1 cellular context compared by ENCODE assay signal in the genomic region with DNA sequence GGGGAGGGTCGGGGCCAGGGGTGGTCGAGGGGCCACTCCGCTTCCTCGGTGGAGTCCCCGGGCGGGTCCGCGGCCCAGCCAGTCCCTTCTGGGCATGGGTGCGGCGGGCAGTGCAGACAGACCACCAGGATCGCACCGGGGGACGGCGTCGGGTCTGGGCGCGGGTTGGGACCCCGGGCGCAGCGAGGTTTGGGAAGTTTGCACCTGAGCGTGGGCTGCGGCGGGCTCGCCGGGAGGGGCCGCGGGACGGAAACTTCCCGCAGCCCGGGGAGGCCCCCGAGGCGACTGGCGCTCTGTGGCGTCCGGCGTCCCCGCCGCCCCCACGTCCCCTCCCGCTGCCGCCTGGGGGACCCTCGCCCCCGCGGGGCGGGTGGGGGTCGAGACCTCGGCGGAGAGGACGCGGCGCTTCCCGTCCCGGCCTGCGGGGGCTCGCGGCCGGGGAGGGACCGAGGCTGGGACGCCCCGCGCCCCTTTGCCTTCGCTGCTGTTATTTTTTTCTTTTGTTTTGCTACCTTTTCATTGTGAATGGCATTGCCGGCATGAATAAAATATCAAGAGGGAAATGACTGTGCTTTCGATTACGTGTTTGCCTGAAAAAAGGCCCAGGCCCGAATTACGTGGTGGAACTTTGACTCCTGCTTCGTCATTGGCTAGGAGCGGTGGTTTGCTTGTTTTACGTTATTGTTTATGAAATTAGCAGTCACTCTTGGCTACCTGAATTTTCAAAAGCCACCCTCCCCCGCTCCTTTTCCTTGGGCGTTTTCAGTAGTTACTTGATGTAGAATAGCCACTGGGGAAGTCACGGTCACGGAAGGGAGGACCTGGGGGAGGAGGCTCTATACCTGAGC.
TF ChIP-seq lines count a peak whose summit lies in the region.

No MANE protein-coding gene starts in this region.

TF ChIP-seq in HepG2, 621 proteins besides CTCF, POLR2A, EP300 and RAD21 (continued from another document and continues in another):
- TF ChIP-seq ZNF75D (CRISPR knock-in tag; IDR thresholded peaks at IDR 0.05; ENCODE audit: borderline replicate concordance) = no peak
- TF ChIP-seq SOX5 (CRISPR knock-in tag; IDR thresholded peaks at IDR 0.05; ENCODE audit: borderline replicate concordance) = no peak; the same call in 1 of the 2 replicates
- TF ChIP-seq MED13 (CRISPR knock-in tag; IDR thresholded peaks at IDR 0.05) = no peak
- TF ChIP-seq ZNF567 (CRISPR knock-in tag; IDR thresholded peaks at IDR 0.05; ENCODE audit: borderline replicate concordance) = no peak
- TF ChIP-seq MYNN (CRISPR knock-in tag; IDR thresholded peaks at IDR 0.05; ENCODE audit: low read depth) = no peak
- peak; percentile 80 for TF ChIP-seq SAP130 (CRISPR knock-in tag; IDR thresholded peaks at IDR 0.05; ENCODE audit: low read depth)
- TF ChIP-seq, protein P1, sequence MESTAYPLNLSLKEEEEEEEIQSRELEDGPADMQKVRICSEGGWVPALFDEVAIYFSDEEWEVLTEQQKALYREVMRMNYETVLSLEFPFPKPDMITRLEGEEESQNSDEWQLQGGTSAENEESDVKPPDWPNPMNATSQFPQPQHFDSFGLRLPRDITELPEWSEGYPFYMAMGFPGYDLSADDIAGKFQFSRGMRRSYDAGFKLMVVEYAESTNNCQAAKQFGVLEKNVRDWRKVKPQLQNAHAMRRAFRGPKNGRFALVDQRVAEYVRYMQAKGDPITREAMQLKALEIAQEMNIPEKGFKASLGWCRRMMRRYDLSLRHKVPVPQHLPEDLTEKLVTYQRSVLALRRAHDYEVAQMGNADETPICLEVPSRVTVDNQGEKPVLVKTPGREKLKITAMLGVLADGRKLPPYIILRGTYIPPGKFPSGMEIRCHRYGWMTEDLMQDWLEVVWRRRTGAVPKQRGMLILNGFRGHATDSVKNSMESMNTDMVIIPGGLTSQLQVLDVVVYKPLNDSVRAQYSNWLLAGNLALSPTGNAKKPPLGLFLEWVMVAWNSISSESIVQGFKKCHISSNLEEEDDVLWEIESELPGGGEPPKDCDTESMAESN (CRISPR knock-in tag; conservative IDR thresholded peaks at IDR 0.05) = 0 out of 2 replicates have a peak, but pooled peaks have one; percentile 24
- TF ChIP-seq, protein P2, sequence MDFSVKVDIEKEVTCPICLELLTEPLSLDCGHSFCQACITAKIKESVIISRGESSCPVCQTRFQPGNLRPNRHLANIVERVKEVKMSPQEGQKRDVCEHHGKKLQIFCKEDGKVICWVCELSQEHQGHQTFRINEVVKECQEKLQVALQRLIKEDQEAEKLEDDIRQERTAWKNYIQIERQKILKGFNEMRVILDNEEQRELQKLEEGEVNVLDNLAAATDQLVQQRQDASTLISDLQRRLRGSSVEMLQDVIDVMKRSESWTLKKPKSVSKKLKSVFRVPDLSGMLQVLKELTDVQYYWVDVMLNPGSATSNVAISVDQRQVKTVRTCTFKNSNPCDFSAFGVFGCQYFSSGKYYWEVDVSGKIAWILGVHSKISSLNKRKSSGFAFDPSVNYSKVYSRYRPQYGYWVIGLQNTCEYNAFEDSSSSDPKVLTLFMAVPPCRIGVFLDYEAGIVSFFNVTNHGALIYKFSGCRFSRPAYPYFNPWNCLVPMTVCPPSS (IDR thresholded peaks at IDR 0.05) = no peak
- no peak for TF ChIP-seq NFE2L2 (IDR thresholded peaks at IDR 0.05; ENCODE audit: low read length)
- TF ChIP-seq ZNF569 (CRISPR knock-in tag; IDR thresholded peaks at IDR 0.05; ENCODE audit: borderline replicate concordance) = no peak
- no peak for TF ChIP-seq MIER3 (CRISPR knock-in tag; IDR thresholded peaks at IDR 0.05; ENCODE audit: borderline replicate concordance)
- TF ChIP-seq, protein P3, sequence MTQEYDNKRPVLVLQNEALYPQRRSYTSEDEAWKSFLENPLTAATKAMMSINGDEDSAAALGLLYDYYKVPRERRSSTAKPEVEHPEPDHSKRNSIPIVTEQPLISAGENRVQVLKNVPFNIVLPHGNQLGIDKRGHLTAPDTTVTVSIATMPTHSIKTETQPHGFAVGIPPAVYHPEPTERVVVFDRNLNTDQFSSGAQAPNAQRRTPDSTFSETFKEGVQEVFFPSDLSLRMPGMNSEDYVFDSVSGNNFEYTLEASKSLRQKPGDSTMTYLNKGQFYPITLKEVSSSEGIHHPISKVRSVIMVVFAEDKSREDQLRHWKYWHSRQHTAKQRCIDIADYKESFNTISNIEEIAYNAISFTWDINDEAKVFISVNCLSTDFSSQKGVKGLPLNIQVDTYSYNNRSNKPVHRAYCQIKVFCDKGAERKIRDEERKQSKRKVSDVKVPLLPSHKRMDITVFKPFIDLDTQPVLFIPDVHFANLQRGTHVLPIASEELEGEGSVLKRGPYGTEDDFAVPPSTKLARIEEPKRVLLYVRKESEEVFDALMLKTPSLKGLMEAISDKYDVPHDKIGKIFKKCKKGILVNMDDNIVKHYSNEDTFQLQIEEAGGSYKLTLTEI (CRISPR knock-in tag; conservative IDR thresholded peaks at IDR 0.05) = no peak
- TF ChIP-seq, protein P4, sequence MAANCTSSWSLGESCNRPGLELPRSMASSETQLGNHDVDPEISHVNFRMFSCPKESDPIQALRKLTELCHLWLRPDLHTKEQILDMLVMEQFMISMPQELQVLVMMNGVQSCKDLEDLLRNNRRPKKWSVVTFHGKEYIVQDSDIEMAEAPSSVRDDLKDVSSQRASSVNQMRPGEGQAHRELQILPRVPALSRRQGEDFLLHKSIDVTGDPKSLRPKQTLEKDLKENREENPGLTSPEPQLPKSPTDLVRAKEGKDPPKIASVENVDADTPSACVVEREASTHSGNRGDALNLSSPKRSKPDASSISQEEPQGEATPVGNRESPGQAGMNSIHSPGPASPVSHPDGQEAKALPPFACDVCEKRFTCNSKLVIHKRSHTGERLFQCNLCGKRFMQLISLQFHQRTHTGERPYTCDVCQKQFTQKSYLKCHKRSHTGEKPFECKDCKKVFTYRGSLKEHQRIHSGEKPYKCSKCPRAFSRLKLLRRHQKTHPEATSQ (CRISPR knock-in tag; IDR thresholded peaks at IDR 0.05; ENCODE audit: borderline replicate concordance) = no peak
- TF ChIP-seq NFIB (CRISPR knock-in tag; IDR thresholded peaks at IDR 0.05; ENCODE audit: borderline replicate concordance) = no peak
- no peak; the same call in 1 of the 2 replicates for TF ChIP-seq NRL (CRISPR knock-in tag; IDR thresholded peaks at IDR 0.05; ENCODE audit: borderline replicate concordance)
- TF ChIP-seq, protein P5, sequence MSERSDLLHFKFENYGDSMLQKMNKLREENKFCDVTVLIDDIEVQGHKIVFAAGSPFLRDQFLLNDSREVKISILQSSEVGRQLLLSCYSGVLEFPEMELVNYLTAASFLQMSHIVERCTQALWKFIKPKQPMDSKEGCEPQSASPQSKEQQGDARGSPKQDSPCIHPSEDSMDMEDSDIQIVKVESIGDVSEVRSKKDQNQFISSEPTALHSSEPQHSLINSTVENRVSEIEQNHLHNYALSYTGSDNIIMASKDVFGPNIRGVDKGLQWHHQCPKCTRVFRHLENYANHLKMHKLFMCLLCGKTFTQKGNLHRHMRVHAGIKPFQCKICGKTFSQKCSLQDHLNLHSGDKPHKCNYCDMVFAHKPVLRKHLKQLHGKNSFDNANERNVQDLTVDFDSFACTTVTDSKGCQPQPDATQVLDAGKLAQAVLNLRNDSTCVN (CRISPR knock-in tag; IDR thresholded peaks at IDR 0.05; ENCODE audit: borderline replicate concordance) = no peak
- TF ChIP-seq TEAD3 (CRISPR knock-in tag; optimal IDR thresholded peaks at IDR 0.05; ENCODE audit: borderline replicate concordance) = peak; percentile 12
- no peak for TF ChIP-seq ZNF121 (CRISPR knock-in tag; IDR thresholded peaks at IDR 0.05)
- TF ChIP-seq, protein P6, sequence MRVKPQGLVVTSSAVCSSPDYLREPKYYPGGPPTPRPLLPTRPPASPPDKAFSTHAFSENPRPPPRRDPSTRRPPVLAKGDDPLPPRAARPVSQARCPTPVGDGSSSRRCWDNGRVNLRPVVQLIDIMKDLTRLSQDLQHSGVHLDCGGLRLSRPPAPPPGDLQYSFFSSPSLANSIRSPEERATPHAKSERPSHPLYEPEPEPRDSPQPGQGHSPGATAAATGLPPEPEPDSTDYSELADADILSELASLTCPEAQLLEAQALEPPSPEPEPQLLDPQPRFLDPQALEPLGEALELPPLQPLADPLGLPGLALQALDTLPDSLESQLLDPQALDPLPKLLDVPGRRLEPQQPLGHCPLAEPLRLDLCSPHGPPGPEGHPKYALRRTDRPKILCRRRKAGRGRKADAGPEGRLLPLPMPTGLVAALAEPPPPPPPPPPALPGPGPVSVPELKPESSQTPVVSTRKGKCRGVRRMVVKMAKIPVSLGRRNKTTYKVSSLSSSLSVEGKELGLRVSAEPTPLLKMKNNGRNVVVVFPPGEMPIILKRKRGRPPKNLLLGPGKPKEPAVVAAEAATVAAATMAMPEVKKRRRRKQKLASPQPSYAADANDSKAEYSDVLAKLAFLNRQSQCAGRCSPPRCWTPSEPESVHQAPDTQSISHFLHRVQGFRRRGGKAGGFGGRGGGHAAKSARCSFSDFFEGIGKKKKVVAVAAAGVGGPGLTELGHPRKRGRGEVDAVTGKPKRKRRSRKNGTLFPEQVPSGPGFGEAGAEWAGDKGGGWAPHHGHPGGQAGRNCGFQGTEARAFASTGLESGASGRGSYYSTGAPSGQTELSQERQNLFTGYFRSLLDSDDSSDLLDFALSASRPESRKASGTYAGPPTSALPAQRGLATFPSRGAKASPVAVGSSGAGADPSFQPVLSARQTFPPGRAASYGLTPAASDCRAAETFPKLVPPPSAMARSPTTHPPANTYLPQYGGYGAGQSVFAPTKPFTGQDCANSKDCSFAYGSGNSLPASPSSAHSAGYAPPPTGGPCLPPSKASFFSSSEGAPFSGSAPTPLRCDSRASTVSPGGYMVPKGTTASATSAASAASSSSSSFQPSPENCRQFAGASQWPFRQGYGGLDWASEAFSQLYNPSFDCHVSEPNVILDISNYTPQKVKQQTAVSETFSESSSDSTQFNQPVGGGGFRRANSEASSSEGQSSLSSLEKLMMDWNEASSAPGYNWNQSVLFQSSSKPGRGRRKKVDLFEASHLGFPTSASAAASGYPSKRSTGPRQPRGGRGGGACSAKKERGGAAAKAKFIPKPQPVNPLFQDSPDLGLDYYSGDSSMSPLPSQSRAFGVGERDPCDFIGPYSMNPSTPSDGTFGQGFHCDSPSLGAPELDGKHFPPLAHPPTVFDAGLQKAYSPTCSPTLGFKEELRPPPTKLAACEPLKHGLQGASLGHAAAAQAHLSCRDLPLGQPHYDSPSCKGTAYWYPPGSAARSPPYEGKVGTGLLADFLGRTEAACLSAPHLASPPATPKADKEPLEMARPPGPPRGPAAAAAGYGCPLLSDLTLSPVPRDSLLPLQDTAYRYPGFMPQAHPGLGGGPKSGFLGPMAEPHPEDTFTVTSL (CRISPR knock-in tag; IDR thresholded peaks at IDR 0.05; ENCODE audit: borderline replicate concordance) = no peak
- no peak for TF ChIP-seq NFKBIZ (CRISPR knock-in tag; IDR thresholded peaks at IDR 0.05)
- TF ChIP-seq, protein P7, sequence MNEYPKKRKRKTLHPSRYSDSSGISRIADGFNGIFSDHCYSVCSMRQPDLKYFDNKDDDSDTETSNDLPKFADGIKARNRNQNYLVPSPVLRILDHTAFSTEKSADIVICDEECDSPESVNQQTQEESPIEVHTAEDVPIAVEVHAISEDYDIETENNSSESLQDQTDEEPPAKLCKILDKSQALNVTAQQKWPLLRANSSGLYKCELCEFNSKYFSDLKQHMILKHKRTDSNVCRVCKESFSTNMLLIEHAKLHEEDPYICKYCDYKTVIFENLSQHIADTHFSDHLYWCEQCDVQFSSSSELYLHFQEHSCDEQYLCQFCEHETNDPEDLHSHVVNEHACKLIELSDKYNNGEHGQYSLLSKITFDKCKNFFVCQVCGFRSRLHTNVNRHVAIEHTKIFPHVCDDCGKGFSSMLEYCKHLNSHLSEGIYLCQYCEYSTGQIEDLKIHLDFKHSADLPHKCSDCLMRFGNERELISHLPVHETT (CRISPR knock-in tag; conservative IDR thresholded peaks at IDR 0.05) = no peak
- TF ChIP-seq ZNF839 (CRISPR knock-in tag; IDR thresholded peaks at IDR 0.05; ENCODE audit: borderline replicate concordance) = no peak
- TF ChIP-seq, protein P8, sequence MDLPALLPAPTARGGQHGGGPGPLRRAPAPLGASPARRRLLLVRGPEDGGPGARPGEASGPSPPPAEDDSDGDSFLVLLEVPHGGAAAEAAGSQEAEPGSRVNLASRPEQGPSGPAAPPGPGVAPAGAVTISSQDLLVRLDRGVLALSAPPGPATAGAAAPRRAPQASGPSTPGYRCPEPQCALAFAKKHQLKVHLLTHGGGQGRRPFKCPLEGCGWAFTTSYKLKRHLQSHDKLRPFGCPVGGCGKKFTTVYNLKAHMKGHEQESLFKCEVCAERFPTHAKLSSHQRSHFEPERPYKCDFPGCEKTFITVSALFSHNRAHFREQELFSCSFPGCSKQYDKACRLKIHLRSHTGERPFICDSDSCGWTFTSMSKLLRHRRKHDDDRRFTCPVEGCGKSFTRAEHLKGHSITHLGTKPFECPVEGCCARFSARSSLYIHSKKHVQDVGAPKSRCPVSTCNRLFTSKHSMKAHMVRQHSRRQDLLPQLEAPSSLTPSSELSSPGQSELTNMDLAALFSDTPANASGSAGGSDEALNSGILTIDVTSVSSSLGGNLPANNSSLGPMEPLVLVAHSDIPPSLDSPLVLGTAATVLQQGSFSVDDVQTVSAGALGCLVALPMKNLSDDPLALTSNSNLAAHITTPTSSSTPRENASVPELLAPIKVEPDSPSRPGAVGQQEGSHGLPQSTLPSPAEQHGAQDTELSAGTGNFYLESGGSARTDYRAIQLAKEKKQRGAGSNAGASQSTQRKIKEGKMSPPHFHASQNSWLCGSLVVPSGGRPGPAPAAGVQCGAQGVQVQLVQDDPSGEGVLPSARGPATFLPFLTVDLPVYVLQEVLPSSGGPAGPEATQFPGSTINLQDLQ (CRISPR knock-in tag; IDR thresholded peaks at IDR 0.05) = peak; percentile 84
- TF ChIP-seq ZNF749 (CRISPR knock-in tag; IDR thresholded peaks at IDR 0.05; ENCODE audit: borderline replicate concordance) = 0 out of 2 replicates have a peak, but pooled peaks have one; percentile 7
- TF ChIP-seq, protein P9, sequence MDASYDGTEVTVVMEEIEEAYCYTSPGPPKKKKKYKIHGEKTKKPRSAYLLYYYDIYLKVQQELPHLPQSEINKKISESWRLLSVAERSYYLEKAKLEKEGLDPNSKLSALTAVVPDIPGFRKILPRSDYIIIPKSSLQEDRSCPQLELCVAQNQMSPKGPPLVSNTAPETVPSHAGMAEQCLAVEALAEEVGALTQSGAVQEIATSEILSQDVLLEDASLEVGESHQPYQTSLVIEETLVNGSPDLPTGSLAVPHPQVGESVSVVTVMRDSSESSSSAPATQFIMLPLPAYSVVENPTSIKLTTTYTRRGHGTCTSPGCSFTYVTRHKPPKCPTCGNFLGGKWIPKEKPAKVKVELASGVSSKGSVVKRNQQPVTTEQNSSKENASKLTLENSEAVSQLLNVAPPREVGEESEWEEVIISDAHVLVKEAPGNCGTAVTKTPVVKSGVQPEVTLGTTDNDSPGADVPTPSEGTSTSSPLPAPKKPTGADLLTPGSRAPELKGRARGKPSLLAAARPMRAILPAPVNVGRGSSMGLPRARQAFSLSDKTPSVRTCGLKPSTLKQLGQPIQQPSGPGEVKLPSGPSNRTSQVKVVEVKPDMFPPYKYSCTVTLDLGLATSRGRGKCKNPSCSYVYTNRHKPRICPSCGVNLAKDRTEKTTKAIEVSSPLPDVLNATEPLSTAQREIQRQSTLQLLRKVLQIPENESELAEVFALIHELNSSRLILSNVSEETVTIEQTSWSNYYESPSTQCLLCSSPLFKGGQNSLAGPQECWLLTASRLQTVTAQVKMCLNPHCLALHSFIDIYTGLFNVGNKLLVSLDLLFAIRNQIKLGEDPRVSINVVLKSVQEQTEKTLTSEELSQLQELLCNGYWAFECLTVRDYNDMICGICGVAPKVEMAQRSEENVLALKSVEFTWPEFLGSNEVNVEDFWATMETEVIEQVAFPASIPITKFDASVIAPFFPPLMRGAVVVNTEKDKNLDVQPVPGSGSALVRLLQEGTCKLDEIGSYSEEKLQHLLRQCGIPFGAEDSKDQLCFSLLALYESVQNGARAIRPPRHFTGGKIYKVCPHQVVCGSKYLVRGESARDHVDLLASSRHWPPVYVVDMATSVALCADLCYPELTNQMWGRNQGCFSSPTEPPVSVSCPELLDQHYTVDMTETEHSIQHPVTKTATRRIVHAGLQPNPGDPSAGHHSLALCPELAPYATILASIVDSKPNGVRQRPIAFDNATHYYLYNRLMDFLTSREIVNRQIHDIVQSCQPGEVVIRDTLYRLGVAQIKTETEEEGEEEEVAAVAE (CRISPR knock-in tag; IDR thresholded peaks at IDR 0.05; ENCODE audit: borderline replicate concordance) = peak; percentile 32; the same call in 1 of the 2 replicates
- no peak; the same call in 1 of the 2 replicates for TF ChIP-seq SPEN (CRISPR knock-in tag; IDR thresholded peaks at IDR 0.05; ENCODE audit: low read depth)
